11 cellular contexts compared by ENCODE assay signal in genomic region chr4:53313510-53313909, GRCh38. TPM values are rescaled to one million over a fixed set of nuclear protein-coding genes. Genes with fewer than 3 reads are reported as not detected.
DNase-seq lines count a peak whose midpoint lies in the region; ATAC-seq and TF ChIP-seq lines count a peak whose summit lies in the region.
"Had no signal": no experiment of that assay in that cellular context is flagged by ENCODE, and none has a peak within 500 bp of the region (broad histone marks: within the 10 kb centered on the region; RNA-seq: fewer than 3 reads in every experiment).

No MANE protein-coding gene starts in this region.

- H3F3A ChIP-seq in Loucy (ENCODE audit: low read depth): no peaks in the 10 kb centered on the region

- no peaks in the 10 kb centered on the region for H3K9me3 ChIP-seq in Loucy (ENCODE audit: insufficient read depth, low read depth, low read length)
- H3K9me3 ChIP-seq: gastrocnemius medialis had no signal

- TF ChIP-seq CTCF in Loucy (conservative IDR thresholded peaks at IDR 0.05; ENCODE audit: low read length): peak; percentile 43
- peak; percentile 15 for TF ChIP-seq CTCF in cardiac fibroblast (IDR thresholded peaks at IDR 0.05; ENCODE audit: low read depth, low read length)

- ATAC-seq in left lobe of liver (peak; percentile 94), GM21528 (IDR thresholded peaks at IDR 0.05; ENCODE audit: low FRiP score, unreplicated experiment) (no peak), HG03457 (IDR thresholded peaks at IDR 0.05; ENCODE audit: unreplicated experiment) (no peak), HG02678 (IDR thresholded peaks at IDR 0.05; ENCODE audit: unreplicated experiment) (no peak)
- ATAC-seq: activated T-helper 17 cell treated with anti-CD3 and anti-CD28 coated beads, Interleukin-2, amount 50 U/mL, for 72 hours; gastrocnemius medialis; stimulated activated naive B cell treated with anti-CD40 and anti-IgM and Interleukin-4, amounts not matched to agents 10 μg/mL and 1 μg/mL and 100 μg/mL, for 72 hours had no signal

- no peak overlapping the region for H3K4me3 ChIP-seq in Loucy (ENCODE audit: low read length, poor library complexity, severe bottlenecking)
- no peak overlapping the region for H3K4me3 ChIP-seq in cardiac fibroblast (replicated peaks in 1 of 2; ENCODE audit: low read depth in 2 of 2, low read length in 2 of 2)
- H3K4me3 ChIP-seq: gastrocnemius medialis had no signal

- H3K4me1 ChIP-seq in Loucy (ENCODE audit: insufficient read depth, low read length, poor library complexity, severe bottlenecking): peaks cover 9% of the 10 kb centered on the region
- H3K4me1 ChIP-seq: gastrocnemius medialis had no signal

- H3K36me3 ChIP-seq in Loucy (ENCODE audit: insufficient read depth, low read length): peaks cover 14% of the 10 kb centered on the region; the same call in 1 of the 2 replicates
- H3K36me3 ChIP-seq: gastrocnemius medialis had no signal

- H3K27me3 ChIP-seq in Loucy (ENCODE audit: insufficient read depth, low read length, poor library complexity, severe bottlenecking): no peaks in the 10 kb centered on the region
- H3K27me3 ChIP-seq: gastrocnemius medialis had no signal

- no peaks in the 10 kb centered on the region for H3K79me2 ChIP-seq in Loucy (ENCODE audit: insufficient read depth, low read length)

- no peak overlapping the region for H2AFZ ChIP-seq in Loucy (ENCODE audit: low read length)

- DNase-seq in D341Med (ENCODE audit: low spot score) (peak; percentile 49), cardiac fibroblast (ENCODE audit: low read depth in 2 of 2) (peak; percentile 44 to 64), left lobe of liver (ENCODE audit: low spot score) (no peak), MV-4-11 (lab: John Stamatoyannopoulos, UW) (no peak)
- DNase-seq: gastrocnemius medialis; stimulated activated naive B cell treated with anti-CD40 and anti-IgM and Interleukin-4, amounts not matched to agents 10 μg/mL and 1 μg/mL and 100 μg/mL, for 72 hours had no signal

- H3K9ac ChIP-seq in Loucy (ENCODE audit: low read depth, low read length, poor library complexity, severe bottlenecking): no peak overlapping the region

- H4K20me1 ChIP-seq in Loucy (ENCODE audit: insufficient read depth, low read length, poor library complexity, severe bottlenecking): no peaks in the 10 kb centered on the region

- no peak overlapping the region for H3K4me2 ChIP-seq in Loucy (ENCODE audit: low read depth, low read length, poor library complexity, severe bottlenecking)

- H3K9me2 ChIP-seq in Loucy (replicated peaks; ENCODE audit: low read depth, low read length): no peaks in the 10 kb centered on the region

RNA-seq across cellular contexts. Expression of gene SCFD2, which starts 52.4 kb away (rescaled TPM):
- total RNA-seq in left lobe of liver: 9.4 TPM

Comparison
In these comparisons a context has a peak if more than half of its experiments do, and no peak if none do; other contexts are left out.
1. DNase-seq: peak in D341Med (single experiment) and cardiac fibroblast (2 of 2); none in left lobe of liver (single experiment) and MV-4-11 (single experiment).